1 cellular context compared by ENCODE assay signal in genomic region chr11:96330511-96330859, GRCh38.
TF ChIP-seq lines count a peak whose summit lies in the region.

No MANE protein-coding gene starts in this region.

TF ChIP-seq in K562, 482 proteins besides CTCF, POLR2A, EP300 and RAD21 (continued from another document and continues in another):
- TF ChIP-seq FOXA3 (CRISPR knock-in tag; conservative IDR thresholded peaks at IDR 0.05 in 1 of 2, IDR thresholded peaks at IDR 0.05 in 1 of 2) (no peak), MAFF (IDR thresholded peaks at IDR 0.05; ENCODE audit: low read length) (no peak), TFE3 (CRISPR knock-in tag; IDR thresholded peaks at IDR 0.05) (0 out of 2 replicates have a peak, but pooled peaks have one; percentile 14), GMEB1 (CRISPR knock-in tag; IDR thresholded peaks at IDR 0.05) (no peak; the same call in 1 of the 2 replicates), KAT2B (IDR thresholded peaks at IDR 0.05; ENCODE audit: low read depth, low read length) (no peak), ZNF354B (CRISPR knock-in tag; IDR thresholded peaks at IDR 0.05) (peak; percentile 70; the same call in 1 of the 2 replicates), BCOR (IDR thresholded peaks at IDR 0.05) (no peak), GTF2B (IDR thresholded peaks at IDR 0.05; ENCODE audit: extremely low read depth, insufficient read length) (no peak), KLF6 (CRISPR knock-in tag; IDR thresholded peaks at IDR 0.05; ENCODE audit: borderline replicate concordance) (peak; percentile 95), HDGF (IDR thresholded peaks at IDR 0.05) (no peak), TCF7L2 (IDR thresholded peaks at IDR 0.05; ENCODE audit: low read depth, low read length) (no peak), ERF (CRISPR knock-in tag; IDR thresholded peaks at IDR 0.05) (peak; percentile 96), HEY1 (CRISPR knock-in tag; IDR thresholded peaks at IDR 0.05; ENCODE audit: borderline replicate concordance) (no peak), CXXC5 (CRISPR knock-in tag; IDR thresholded peaks at IDR 0.05) (peak; percentile 89), BDP1 (IDR thresholded peaks at IDR 0.05; ENCODE audit: insufficient read depth, insufficient read length) (no peak), MYBL2 (IDR thresholded peaks at IDR 0.05; ENCODE audit: low read depth) (no peak), MYBL2 (CRISPR knock-in tag; IDR thresholded peaks at IDR 0.05; ENCODE audit: borderline replicate concordance) (no peak), MLX (CRISPR knock-in tag; conservative IDR thresholded peaks at IDR 0.05) (no peak), NFRKB (IDR thresholded peaks at IDR 0.05; ENCODE audit: low read depth) (no peak), ZNF134 (CRISPR knock-in tag; conservative IDR thresholded peaks at IDR 0.05) (peak; percentile 53; the same call in 1 of the 2 replicates), MBD2 (IDR thresholded peaks at IDR 0.05; ENCODE audit: borderline replicate concordance, low read depth) (no peak), CHCHD3 (CRISPR knock-in tag; IDR thresholded peaks at IDR 0.05) (no peak), ZBTB26 (CRISPR knock-in tag; IDR thresholded peaks at IDR 0.05) (0 out of 2 replicates have a peak, but pooled peaks have one; percentile 32), CHD1 (IDR thresholded peaks at IDR 0.05; ENCODE audit: low read length) (no peak), TRIM28 (IDR thresholded peaks at IDR 0.05) (no peak), MECOM (CRISPR knock-in tag; IDR thresholded peaks at IDR 0.05) (peak; percentile 95), XRCC5 (IDR thresholded peaks at IDR 0.05; ENCODE audit: low read depth, low read length) (no peak), MTA1 (IDR thresholded peaks at IDR 0.05; ENCODE audit: borderline replicate concordance) (no peak), TAF1 (IDR thresholded peaks at IDR 0.05; ENCODE audit: control insufficient read depth, extremely low read depth, insufficient read depth, low read length, severe bottlenecking) (no peak), KDM4B (IDR thresholded peaks at IDR 0.05; ENCODE audit: borderline replicate concordance in 2 of 2, low read depth in 1 of 2) (no peak), ZNF263 (CRISPR knock-in tag; IDR thresholded peaks at IDR 0.05; ENCODE audit: borderline replicate concordance) (no peak), NRF1 (conservative IDR thresholded peaks at IDR 0.05 in 1 of 2, IDR thresholded peaks at IDR 0.05 in 1 of 2) (no peak), ZNF253 (CRISPR knock-in tag; conservative IDR thresholded peaks at IDR 0.05) (no peak), ZNF561 (CRISPR knock-in tag; conservative IDR thresholded peaks at IDR 0.05) (peak; percentile 56; the same call in 1 of the 2 replicates), SMARCC2 (IDR thresholded peaks at IDR 0.05; ENCODE audit: low read depth) (no peak), PPARD (CRISPR knock-in tag; IDR thresholded peaks at IDR 0.05) (peak; percentile 76; the same call in 1 of the 2 replicates), FOXJ3 (CRISPR knock-in tag; IDR thresholded peaks at IDR 0.05) (no peak), SIX5 (IDR thresholded peaks at IDR 0.05; ENCODE audit: borderline replicate concordance in 1 of 2, insufficient read depth in 1 of 2, low read depth in 1 of 2, low read length in 2 of 2) (no peak), CTBP1 (IDR thresholded peaks at IDR 0.05; ENCODE audit: borderline replicate concordance) (no peak), ZNF184 (CRISPR knock-in tag; IDR thresholded peaks at IDR 0.05) (no peak)
- TF ChIP-seq, protein P1, sequence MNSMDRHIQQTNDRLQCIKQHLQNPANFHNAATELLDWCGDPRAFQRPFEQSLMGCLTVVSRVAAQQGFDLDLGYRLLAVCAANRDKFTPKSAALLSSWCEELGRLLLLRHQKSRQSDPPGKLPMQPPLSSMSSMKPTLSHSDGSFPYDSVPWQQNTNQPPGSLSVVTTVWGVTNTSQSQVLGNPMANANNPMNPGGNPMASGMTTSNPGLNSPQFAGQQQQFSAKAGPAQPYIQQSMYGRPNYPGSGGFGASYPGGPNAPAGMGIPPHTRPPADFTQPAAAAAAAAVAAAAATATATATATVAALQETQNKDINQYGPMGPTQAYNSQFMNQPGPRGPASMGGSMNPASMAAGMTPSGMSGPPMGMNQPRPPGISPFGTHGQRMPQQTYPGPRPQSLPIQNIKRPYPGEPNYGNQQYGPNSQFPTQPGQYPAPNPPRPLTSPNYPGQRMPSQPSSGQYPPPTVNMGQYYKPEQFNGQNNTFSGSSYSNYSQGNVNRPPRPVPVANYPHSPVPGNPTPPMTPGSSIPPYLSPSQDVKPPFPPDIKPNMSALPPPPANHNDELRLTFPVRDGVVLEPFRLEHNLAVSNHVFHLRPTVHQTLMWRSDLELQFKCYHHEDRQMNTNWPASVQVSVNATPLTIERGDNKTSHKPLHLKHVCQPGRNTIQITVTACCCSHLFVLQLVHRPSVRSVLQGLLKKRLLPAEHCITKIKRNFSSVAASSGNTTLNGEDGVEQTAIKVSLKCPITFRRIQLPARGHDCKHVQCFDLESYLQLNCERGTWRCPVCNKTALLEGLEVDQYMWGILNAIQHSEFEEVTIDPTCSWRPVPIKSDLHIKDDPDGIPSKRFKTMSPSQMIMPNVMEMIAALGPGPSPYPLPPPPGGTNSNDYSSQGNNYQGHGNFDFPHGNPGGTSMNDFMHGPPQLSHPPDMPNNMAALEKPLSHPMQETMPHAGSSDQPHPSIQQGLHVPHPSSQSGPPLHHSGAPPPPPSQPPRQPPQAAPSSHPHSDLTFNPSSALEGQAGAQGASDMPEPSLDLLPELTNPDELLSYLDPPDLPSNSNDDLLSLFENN (IDR thresholded peaks at IDR 0.05; ENCODE audit: low read depth in 2 of 2, low read length in 2 of 2): no peak
- TF ChIP-seq, protein P2, sequence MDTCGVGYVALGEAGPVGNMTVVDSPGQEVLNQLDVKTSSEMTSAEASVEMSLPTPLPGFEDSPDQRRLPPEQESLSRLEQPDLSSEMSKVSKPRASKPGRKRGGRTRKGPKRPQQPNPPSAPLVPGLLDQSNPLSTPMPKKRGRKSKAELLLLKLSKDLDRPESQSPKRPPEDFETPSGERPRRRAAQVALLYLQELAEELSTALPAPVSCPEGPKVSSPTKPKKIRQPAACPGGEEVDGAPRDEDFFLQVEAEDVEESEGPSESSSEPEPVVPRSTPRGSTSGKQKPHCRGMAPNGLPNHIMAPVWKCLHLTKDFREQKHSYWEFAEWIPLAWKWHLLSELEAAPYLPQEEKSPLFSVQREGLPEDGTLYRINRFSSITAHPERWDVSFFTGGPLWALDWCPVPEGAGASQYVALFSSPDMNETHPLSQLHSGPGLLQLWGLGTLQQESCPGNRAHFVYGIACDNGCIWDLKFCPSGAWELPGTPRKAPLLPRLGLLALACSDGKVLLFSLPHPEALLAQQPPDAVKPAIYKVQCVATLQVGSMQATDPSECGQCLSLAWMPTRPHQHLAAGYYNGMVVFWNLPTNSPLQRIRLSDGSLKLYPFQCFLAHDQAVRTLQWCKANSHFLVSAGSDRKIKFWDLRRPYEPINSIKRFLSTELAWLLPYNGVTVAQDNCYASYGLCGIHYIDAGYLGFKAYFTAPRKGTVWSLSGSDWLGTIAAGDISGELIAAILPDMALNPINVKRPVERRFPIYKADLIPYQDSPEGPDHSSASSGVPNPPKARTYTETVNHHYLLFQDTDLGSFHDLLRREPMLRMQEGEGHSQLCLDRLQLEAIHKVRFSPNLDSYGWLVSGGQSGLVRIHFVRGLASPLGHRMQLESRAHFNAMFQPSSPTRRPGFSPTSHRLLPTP (IDR thresholded peaks at IDR 0.05; ENCODE audit: borderline replicate concordance, extremely low read depth, insufficient read length): no peak
- TF ChIP-seq, protein P3, sequence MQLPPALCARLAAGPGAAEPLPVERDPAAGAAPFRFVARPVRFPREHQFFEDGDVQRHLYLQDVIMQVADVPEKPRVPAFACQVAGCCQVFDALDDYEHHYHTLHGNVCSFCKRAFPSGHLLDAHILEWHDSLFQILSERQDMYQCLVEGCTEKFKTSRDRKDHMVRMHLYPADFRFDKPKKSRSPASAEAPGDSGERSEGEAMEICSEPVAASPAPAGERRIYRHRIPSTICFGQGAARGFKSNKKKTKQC (CRISPR knock-in tag; IDR thresholded peaks at IDR 0.05): no peak
- TF ChIP-seq, protein P4, sequence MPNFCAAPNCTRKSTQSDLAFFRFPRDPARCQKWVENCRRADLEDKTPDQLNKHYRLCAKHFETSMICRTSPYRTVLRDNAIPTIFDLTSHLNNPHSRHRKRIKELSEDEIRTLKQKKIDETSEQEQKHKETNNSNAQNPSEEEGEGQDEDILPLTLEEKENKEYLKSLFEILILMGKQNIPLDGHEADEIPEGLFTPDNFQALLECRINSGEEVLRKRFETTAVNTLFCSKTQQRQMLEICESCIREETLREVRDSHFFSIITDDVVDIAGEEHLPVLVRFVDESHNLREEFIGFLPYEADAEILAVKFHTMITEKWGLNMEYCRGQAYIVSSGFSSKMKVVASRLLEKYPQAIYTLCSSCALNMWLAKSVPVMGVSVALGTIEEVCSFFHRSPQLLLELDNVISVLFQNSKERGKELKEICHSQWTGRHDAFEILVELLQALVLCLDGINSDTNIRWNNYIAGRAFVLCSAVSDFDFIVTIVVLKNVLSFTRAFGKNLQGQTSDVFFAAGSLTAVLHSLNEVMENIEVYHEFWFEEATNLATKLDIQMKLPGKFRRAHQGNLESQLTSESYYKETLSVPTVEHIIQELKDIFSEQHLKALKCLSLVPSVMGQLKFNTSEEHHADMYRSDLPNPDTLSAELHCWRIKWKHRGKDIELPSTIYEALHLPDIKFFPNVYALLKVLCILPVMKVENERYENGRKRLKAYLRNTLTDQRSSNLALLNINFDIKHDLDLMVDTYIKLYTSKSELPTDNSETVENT (CRISPR knock-in tag; IDR thresholded peaks at IDR 0.05): no peak
- TF ChIP-seq, protein P5, sequence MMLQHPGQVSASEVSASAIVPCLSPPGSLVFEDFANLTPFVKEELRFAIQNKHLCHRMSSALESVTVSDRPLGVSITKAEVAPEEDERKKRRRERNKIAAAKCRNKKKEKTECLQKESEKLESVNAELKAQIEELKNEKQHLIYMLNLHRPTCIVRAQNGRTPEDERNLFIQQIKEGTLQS (IDR thresholded peaks at IDR 0.05): peak; percentile 85
- TF ChIP-seq, protein P5 (CRISPR knock-in tag; conservative IDR thresholded peaks at IDR 0.05): no peak
- TF ChIP-seq, protein P6, sequence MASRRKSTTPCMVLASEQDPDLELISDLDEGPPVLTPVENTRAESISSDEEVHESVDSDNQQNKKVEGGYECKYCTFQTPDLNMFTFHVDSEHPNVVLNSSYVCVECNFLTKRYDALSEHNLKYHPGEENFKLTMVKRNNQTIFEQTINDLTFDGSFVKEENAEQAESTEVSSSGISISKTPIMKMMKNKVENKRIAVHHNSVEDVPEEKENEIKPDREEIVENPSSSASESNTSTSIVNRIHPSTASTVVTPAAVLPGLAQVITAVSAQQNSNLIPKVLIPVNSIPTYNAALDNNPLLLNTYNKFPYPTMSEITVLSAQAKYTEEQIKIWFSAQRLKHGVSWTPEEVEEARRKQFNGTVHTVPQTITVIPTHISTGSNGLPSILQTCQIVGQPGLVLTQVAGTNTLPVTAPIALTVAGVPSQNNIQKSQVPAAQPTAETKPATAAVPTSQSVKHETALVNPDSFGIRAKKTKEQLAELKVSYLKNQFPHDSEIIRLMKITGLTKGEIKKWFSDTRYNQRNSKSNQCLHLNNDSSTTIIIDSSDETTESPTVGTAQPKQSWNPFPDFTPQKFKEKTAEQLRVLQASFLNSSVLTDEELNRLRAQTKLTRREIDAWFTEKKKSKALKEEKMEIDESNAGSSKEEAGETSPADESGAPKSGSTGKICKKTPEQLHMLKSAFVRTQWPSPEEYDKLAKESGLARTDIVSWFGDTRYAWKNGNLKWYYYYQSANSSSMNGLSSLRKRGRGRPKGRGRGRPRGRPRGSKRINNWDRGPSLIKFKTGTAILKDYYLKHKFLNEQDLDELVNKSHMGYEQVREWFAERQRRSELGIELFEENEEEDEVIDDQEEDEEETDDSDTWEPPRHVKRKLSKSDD (conservative IDR thresholded peaks at IDR 0.05; ENCODE audit: low read length): no peak
